ENCODE assay signal across 8 cellular contexts in the genomic region with DNA sequence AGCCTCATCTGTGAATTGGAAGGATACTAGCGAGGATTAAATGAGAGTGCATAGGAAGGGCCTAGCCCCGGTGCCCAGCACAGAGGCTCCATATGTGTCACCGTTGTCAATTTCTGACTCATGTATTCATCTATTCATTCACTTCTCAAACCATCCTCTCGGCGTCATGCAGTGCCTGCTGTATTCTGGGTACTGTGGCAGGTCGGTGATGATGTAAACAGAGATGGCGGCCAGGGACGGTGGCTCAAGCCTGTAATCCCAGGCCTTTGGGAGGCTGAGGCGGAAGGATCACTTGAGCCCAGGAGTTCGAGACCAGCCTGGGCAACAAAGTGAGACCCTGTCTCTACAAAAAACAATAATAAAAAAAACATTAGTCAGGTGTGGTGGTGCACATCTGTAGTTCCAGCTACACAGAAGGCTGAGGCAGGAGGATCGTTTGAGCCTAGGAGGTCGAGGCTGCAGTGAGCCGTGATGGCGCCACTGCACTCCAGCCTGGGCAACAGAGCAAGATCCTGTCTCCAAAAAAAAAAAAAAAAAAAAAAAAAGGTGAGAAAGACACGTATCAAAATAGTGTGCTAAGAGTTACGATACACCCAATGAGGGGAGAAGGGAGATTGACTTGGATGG.
DNase-seq lines count a peak whose midpoint lies in the region; ATAC-seq and TF ChIP-seq lines count a peak whose summit lies in the region.

No MANE protein-coding gene starts in this region.

- H3K4me3 Mint-ChIP-seq in memory B cell, result peak overlapping the region; percentile 77

- peak overlapping the region; percentile 59 for H2AFZ ChIP-seq in DND-41 (ENCODE audit: low read depth, low read length)

- peak overlapping the region; percentile 3; the same call in 1 of the 2 replicates for H3K9ac ChIP-seq in DND-41 (ENCODE audit: low read depth, low read length)

- peaks cover 14% of the 10 kb centered on the region for H3K27me3 Mint-ChIP-seq in memory B cell

- H3K27me3 ChIP-seq in DND-41 (ENCODE audit: insufficient read depth, low read length, poor library complexity) (peaks cover 33% of the 10 kb centered on the region), WERI-Rb-1 (ENCODE audit: insufficient read depth, low read depth, severe bottlenecking) (peaks cover 18% of the 10 kb centered on the region)

- H3K36me3 ChIP-seq in DND-41 (ENCODE audit: insufficient read depth, low read length), result no peaks in the 10 kb centered on the region
- no peaks in the 10 kb centered on the region for H3K36me3 ChIP-seq in WERI-Rb-1

- no peak for DNase-seq in DND-41
- DNase-seq in T-helper 22 cell (ENCODE audit: low read depth), result peak; percentile 26
- no peak for DNase-seq in memory B cell (ENCODE audit: low spot score in 2 of 2)
- DNase-seq in Ammon's horn (ENCODE audit: low spot score), result no peak
- DNase-seq in WERI-Rb-1, result no peak
- DNase-seq in OCI-M2 (lab: John Stamatoyannopoulos, UW; ENCODE audit: unreplicated experiment), result no peak
- DNase-seq in NCI-H510A treated with DMSO at 0.1 percent for 48 hours (lab: John Stamatoyannopoulos, UW), result no peak

- H3K4me1 Mint-ChIP-seq in memory B cell, result peaks cover 29% of the 10 kb centered on the region

- peaks cover 9% of the 10 kb centered on the region; the same call in 1 of the 2 replicates for H4K20me1 ChIP-seq in DND-41 (ENCODE audit: insufficient read depth, low read length)

- H3K4me2 ChIP-seq in DND-41 (ENCODE audit: insufficient read depth, low read length), result peak overlapping the region; percentile 62

- no peak for ATAC-seq in DND-41 (ENCODE audit: insufficient read depth, low read depth)
- ATAC-seq in HG02798 (IDR thresholded peaks at IDR 0.05; ENCODE audit: poor library complexity, unreplicated experiment), result peak; percentile 19
- ATAC-seq in memory B cell (ENCODE audit: low read depth), result peak; percentile 47

- H3K27ac ChIP-seq in DND-41 (ENCODE audit: low read length) (no peak overlapping the region), WERI-Rb-1 (no peak overlapping the region)

- peak overlapping the region in 1 of 2 experiments; percentile 23; a peak in 1 of 4 replicates for H3K4me3 ChIP-seq in DND-41 (ENCODE audit: low read depth in 1 of 2, low read length in 2 of 2)
- H3K4me3 ChIP-seq in WERI-Rb-1 (ENCODE audit: low read depth, low read length), result no peak overlapping the region

- peak overlapping the region; percentile 82 for H3K27ac Mint-ChIP-seq in memory B cell

- H3K9me3 ChIP-seq in DND-41 (ENCODE audit: insufficient read depth, low read length, severe bottlenecking) (no peaks in the 10 kb centered on the region), WERI-Rb-1 (ENCODE audit: severe bottlenecking) (no peaks in the 10 kb centered on the region)

- H3K9me3 Mint-ChIP-seq in memory B cell, result no peaks in the 10 kb centered on the region

- peaks cover 25% of the 10 kb centered on the region for H3K4me1 ChIP-seq in DND-41 (ENCODE audit: insufficient read depth, low read length)

- no peaks in the 10 kb centered on the region for H3K79me2 ChIP-seq in DND-41 (ENCODE audit: insufficient read depth, low read length)

- H3K36me3 Mint-ChIP-seq in memory B cell, result no peaks in the 10 kb centered on the region

- TF ChIP-seq CTCF in DND-41 (IDR thresholded peaks at IDR 0.05; ENCODE audit: borderline replicate concordance, extremely low read depth, low read length, poor library complexity, severe bottlenecking) (no peak), WERI-Rb-1 (IDR thresholded peaks at IDR 0.05; ENCODE audit: low read depth, low read length) (no peak)
